8 cellular contexts compared by ENCODE assay signal in genomic region chr4:122921971-122922876, GRCh38. TPM values are rescaled to one million over a fixed set of nuclear protein-coding genes. Genes with fewer than 3 reads are reported as not detected.
A peak's percentile ranks its signal among the peaks of the same experiment; 100 is the strongest.
DNase-seq lines count a peak whose midpoint lies in the region; ATAC-seq and TF ChIP-seq lines count a peak whose summit lies in the region.

Gene NUDT6 (minus strand): TSS chr4:122922597. CDS start chr4:122922572, 25 bp downstream.

- no peak for TF ChIP-seq CTCF in RWPE2 (IDR thresholded peaks at IDR 0.05; ENCODE audit: poor library complexity, severe bottlenecking)
- TF ChIP-seq CTCF in type B pancreatic cell (conservative IDR thresholded peaks at IDR 0.05), result no peak

- H3K27me3 ChIP-seq in HUES64 (ENCODE audit: insufficient read depth, low read length) (no peaks in the 10 kb centered on the region), RWPE2 (ENCODE audit: insufficient read depth, poor library complexity, severe bottlenecking) (no peaks in the 10 kb centered on the region)

- H3K27ac ChIP-seq in HUES64 (ENCODE audit: low read depth, low read length) (peak within 1 kb of the TSS; percentile 87), RWPE2 (ENCODE audit: poor library complexity, severe bottlenecking) (peak within 1 kb of the TSS; percentile 64)

- no peaks in the 10 kb centered on the region for H3K9me3 Mint-ChIP-seq in activated naive CD4-positive, alpha-beta T cell treated with anti-CD3 and anti-CD28 coated beads, Interleukin-2, amount 50 U/mL, for 24 hours
- H3K9me3 Mint-ChIP-seq in type B pancreatic cell, result no peaks in the 10 kb centered on the region

- under 1% methylated on average over 60 of the region's 63 CpGs for WGBS in HUES64

- no peaks in the 10 kb centered on the region for H3K27me3 Mint-ChIP-seq in activated naive CD4-positive, alpha-beta T cell treated with anti-CD3 and anti-CD28 coated beads, Interleukin-2, amount 50 U/mL, for 24 hours
- no peaks in the 10 kb centered on the region for H3K27me3 Mint-ChIP-seq in type B pancreatic cell

- H3K9ac ChIP-seq in HUES64 (ENCODE audit: low read depth, low read length), result peak within 1 kb of the TSS; percentile 86

- no peaks in the 10 kb centered on the region for H3K36me3 Mint-ChIP-seq in activated naive CD4-positive, alpha-beta T cell treated with anti-CD3 and anti-CD28 coated beads, Interleukin-2, amount 50 U/mL, for 24 hours
- H3K36me3 Mint-ChIP-seq in type B pancreatic cell, result no peaks in the 10 kb centered on the region

- H3K27ac Mint-ChIP-seq in activated naive CD4-positive, alpha-beta T cell treated with anti-CD3 and anti-CD28 coated beads, Interleukin-2, amount 50 U/mL, for 24 hours, result peak within 1 kb of the TSS; percentile 96
- peak within 1 kb of the TSS; percentile 92 for H3K27ac Mint-ChIP-seq in type B pancreatic cell

- H3K4me1 ChIP-seq in HUES64 (ENCODE audit: insufficient read depth, low read length) (peaks cover 12% of the 10 kb centered on the region; the same call in 1 of the 2 replicates), RWPE2 (ENCODE audit: insufficient read depth, poor library complexity, severe bottlenecking) (peaks cover 10% of the 10 kb centered on the region)

- H3K4me3 Mint-ChIP-seq in activated naive CD4-positive, alpha-beta T cell treated with anti-CD3 and anti-CD28 coated beads, Interleukin-2, amount 50 U/mL, for 24 hours, result peak within 1 kb of the TSS; percentile 98
- H3K4me3 Mint-ChIP-seq in type B pancreatic cell, result peak within 1 kb of the TSS; percentile 98

- peak; percentile 72 for ATAC-seq in GM21529 (IDR thresholded peaks at IDR 0.05; ENCODE audit: unreplicated experiment)
- peak; percentile 82 for ATAC-seq in RWPE2 (ENCODE audit: low read depth)

- peaks cover 10% of the 10 kb centered on the region for H3K4me1 Mint-ChIP-seq in activated naive CD4-positive, alpha-beta T cell treated with anti-CD3 and anti-CD28 coated beads, Interleukin-2, amount 50 U/mL, for 24 hours
- no peaks in the 10 kb centered on the region for H3K4me1 Mint-ChIP-seq in type B pancreatic cell (ENCODE audit: unreplicated experiment)

- H3K36me3 ChIP-seq in HUES64 (ENCODE audit: insufficient read depth, low read length) (peaks cover under 1% of the 10 kb centered on the region; the same call in 1 of the 2 replicates), RWPE2 (ENCODE audit: low read depth) (peaks cover 13% of the 10 kb centered on the region; the same call in 1 of the 2 replicates)

- peak within 1 kb of the TSS; percentile 94 for H3K4me3 ChIP-seq in HUES64 (ENCODE audit: low read length)
- H3K4me3 ChIP-seq in RWPE2 (ENCODE audit: severe bottlenecking), result peak within 1 kb of the TSS; percentile 69

- DNase-seq in EH (ENCODE audit: low read depth) (peak; percentile 78), RWPE2 (ENCODE audit: low spot score) (peak; percentile 40), glomerular visceral epithelial cell (ENCODE audit: extremely low spot score) (peak; percentile 69), occipital lobe (lab: John Stamatoyannopoulos, UW) (peak; percentile 71), type B pancreatic cell (ENCODE audit: extremely low spot score, unreplicated experiment) (peak; percentile 76)

- no peaks in the 10 kb centered on the region for H3K9me3 ChIP-seq in HUES64 (ENCODE audit: insufficient read depth, low read depth, low read length)
- H3K9me3 ChIP-seq in RWPE2 (ENCODE audit: severe bottlenecking), result no peaks in the 10 kb centered on the region

RNA-seq across cellular contexts. Expression of gene NUDT6, which starts in this region (rescaled TPM):
- polyA plus RNA-seq in HUES64 (2013, experiment 1 of 2), result 6.5 TPM
- 9.1 TPM for polyA plus RNA-seq in HUES64 (2013, experiment 2 of 2)
- total RNA-seq in occipital lobe, result 6.4 TPM
- total RNA-seq in type B pancreatic cell (ENCODE audit: low replicate concordance), result 5.1 and 10.8 TPM in 2 replicates

Comparison
In these comparisons a context has a peak if more than half of its experiments do, and no peak if none do; other contexts are left out.
1. Peak in every context shown above with its lines: DNase-seq, ATAC-seq, H3K4me3 ChIP-seq and H3K27ac ChIP-seq.